20 cellular contexts compared by ENCODE assay signal in the genomic region with DNA sequence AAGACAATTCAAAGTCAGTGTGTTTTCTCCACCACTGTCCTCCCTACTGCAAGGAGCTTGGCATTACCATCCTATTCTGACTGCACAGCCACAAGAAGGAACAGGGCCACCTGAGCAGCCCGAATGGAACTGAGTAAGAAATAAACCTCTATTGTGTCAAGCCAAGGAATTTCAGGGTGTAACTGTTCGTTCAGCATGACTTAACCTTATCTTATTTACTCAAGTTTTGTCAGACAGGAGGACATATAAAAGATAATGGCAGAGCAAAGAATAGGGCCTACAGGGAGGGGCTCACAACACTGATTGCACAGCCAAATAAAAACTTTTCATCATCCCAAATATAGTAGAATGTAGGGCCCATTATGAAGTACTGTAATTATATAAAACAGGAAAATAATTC.
DNase-seq lines count a peak whose midpoint lies in the region; ATAC-seq, FAIRE-seq and TF ChIP-seq lines count a peak whose summit lies in the region.
"Had no signal": no experiment of that assay in that cellular context is flagged by ENCODE, and none has a peak within 500 bp of the region (broad histone marks: within the 10 kb centered on the region; RNA-seq: fewer than 3 reads in every experiment).

No MANE protein-coding gene starts in this region.

- TF ChIP-seq POLR2A in upper lobe of left lung (IDR thresholded peaks at IDR 0.05) (no peak), Peyer's patch (IDR thresholded peaks at IDR 0.05) (no peak)

- H3K4me1 ChIP-seq in small intestine (ENCODE audit: control insufficient read depth in 2 of 2, insufficient read depth in 1 of 2, low read depth in 1 of 2, low read length in 1 of 2) (peaks cover 0 to under 1% of the 10 kb centered on the region in 2 donors), upper lobe of left lung (no peaks in the 10 kb centered on the region), Peyer's patch (no peaks in the 10 kb centered on the region)
- H3K4me1 ChIP-seq: BE2C, HAP-1 had no signal

- H3K27me3 ChIP-seq in small intestine (ENCODE audit: control insufficient read depth in 2 of 2, insufficient read depth in 2 of 2, low read length in 2 of 2), result no peaks in the 10 kb centered on the region
- no peaks in the 10 kb centered on the region for H3K27me3 ChIP-seq in upper lobe of left lung
- no peaks in the 10 kb centered on the region for H3K27me3 ChIP-seq in Peyer's patch
- H3K27me3 ChIP-seq: BE2C had no signal

- TF ChIP-seq CTCF in VCaP (conservative IDR thresholded peaks at IDR 0.05) (no peak), upper lobe of left lung (IDR thresholded peaks at IDR 0.05) (no peak), Peyer's patch (IDR thresholded peaks at IDR 0.05) (no peak)

- no peak for FAIRE-seq in small intestine (lab: Jason Lieb, UNC)
- FAIRE-seq: D721Med, G401.6, GM12891, GM18507 had no signal

- intact Hi-C loops in left colon (cut with DNase I, micrococcal nuclease), result loop anchor here in 1 of 2 donors (10.0 kb wide), 1 partner anchor 142 kb away; no protein-coding TSS in a partner anchor

- DNase-seq in left colon, result no peak
- peak; percentile 1 for DNase-seq in small intestine
- no peak for DNase-seq in NK-92 treated with Interleukin-12 subunit alpha and Interleukin-12 subunit beta, amount 100 ng/mL, for 24 hours (lab: John Stamatoyannopoulos, UW)
- DNase-seq in upper lobe of left lung, result no peak
- DNase-seq in Peyer's patch, result no peak
- DNase-seq: BE2C; C1 segment of cervical spinal cord; CD4-positive, CD25-positive, alpha-beta regulatory T cell; CD8-positive, alpha-beta memory T cell; COR-L47; GM23248; IMR-90 had no signal

- no peak for TF ChIP-seq EP300 in upper lobe of left lung (IDR thresholded peaks at IDR 0.05)

- H3K9me3 ChIP-seq in small intestine (ENCODE audit: control insufficient read depth, low read depth) (no peaks in the 10 kb centered on the region), upper lobe of left lung (no peaks in the 10 kb centered on the region), Peyer's patch (no peaks in the 10 kb centered on the region)
- H3K9me3 ChIP-seq: BE2C, HAP-1 had no signal

- H3K27ac ChIP-seq in VCaP (peak overlapping the region; percentile 7; the same call in 1 of the 2 replicates), small intestine (ENCODE audit: low read depth in 1 of 2, low read length in 1 of 2) (no peak overlapping the region), upper lobe of left lung (no peak overlapping the region), Peyer's patch (no peak overlapping the region)
- H3K27ac ChIP-seq: GM23248, HL-60 had no signal

- 9 to 48% (median 40%) methylated on average over 2 of the region's 2 CpGs for WGBS in small intestine, 3 donors
- 32 to 42% methylated on average over 2 of the region's 2 CpGs for WGBS in upper lobe of left lung, 2 donors

- H3K4me3 ChIP-seq in small intestine (ENCODE audit: low read depth in 1 of 2, low read length in 2 of 2), result no peak overlapping the region
- no peak overlapping the region for H3K4me3 ChIP-seq in upper lobe of left lung
- no peak overlapping the region for H3K4me3 ChIP-seq in Peyer's patch
- H3K4me3 ChIP-seq: GM23248, HAP-1 had no signal

- no peaks in the 10 kb centered on the region for H3K36me3 ChIP-seq in small intestine (ENCODE audit: control insufficient read depth in 2 of 2, insufficient read depth in 2 of 2, low read length in 2 of 2)
- no peaks in the 10 kb centered on the region for H3K36me3 ChIP-seq in upper lobe of left lung
- no peaks in the 10 kb centered on the region for H3K36me3 ChIP-seq in Peyer's patch
- H3K36me3 ChIP-seq: BE2C, HAP-1 had no signal

- peak; percentile 15 for ATAC-seq in esophagus mucosa
- ATAC-seq in left colon, result peak; percentile 80
- no peak for ATAC-seq in upper lobe of left lung (ENCODE audit: low FRiP score in 2 of 2)

Comparison
In these comparisons a context has a peak if more than half of its experiments do, and no peak if none do; other contexts are left out.
1. ATAC-seq: peak in esophagus mucosa (single experiment) and left colon (single experiment); none in upper lobe of left lung (0 of 2).